Comparison of ENCODE assay signal across 8 cellular contexts in genomic region chr11:120324932-120325810, GRCh38. TPM values are rescaled to one million over a fixed set of nuclear protein-coding genes. Genes with fewer than 3 reads are reported as not detected.
DNase-seq lines count a peak whose midpoint lies in the region; ATAC-seq and TF ChIP-seq lines count a peak whose summit lies in the region.

TLCD5 (plus strand) TSS chr11:120325299; CDS start chr11:120327442, 2,143 bp downstream.

- H3K9me3 ChIP-seq in Peyer's patch (no peaks in the 10 kb centered on the region), left ventricle myocardium inferior (replicated peaks) (no peaks in the 10 kb centered on the region)

- peak; percentile 27 for DNase-seq in GDM1 (lab: John Stamatoyannopoulos, UW)
- peak in 2 of 3 donors; percentile 62 to 70 for DNase-seq in Peyer's patch
- peak; percentile 46 for DNase-seq in amniotic stem cell (lab: John Stamatoyannopoulos, UW)
- DNase-seq in left ventricle myocardium inferior, result peak; percentile 70
- peak; percentile 53 for DNase-seq in pons (ENCODE audit: low spot score)
- DNase-seq in GF-D8 (lab: John Stamatoyannopoulos, UW), result no peak

- H3K36me3 ChIP-seq in Peyer's patch (no peaks in the 10 kb centered on the region), left ventricle myocardium inferior (peaks cover 5% of the 10 kb centered on the region)

- H3K27me3 ChIP-seq in Peyer's patch (no peaks in the 10 kb centered on the region), left ventricle myocardium inferior (ENCODE audit: low read depth) (no peaks in the 10 kb centered on the region)

- H3K27ac ChIP-seq in Peyer's patch (peak within 1 kb of the TSS; percentile 59 to 83 (median 78)), left ventricle myocardium inferior (replicated peaks) (peak within 1 kb of the TSS; percentile 97)

- no peak for TF ChIP-seq POLR2A in Peyer's patch (IDR thresholded peaks at IDR 0.05)

- ATAC-seq in HG03064 (IDR thresholded peaks at IDR 0.05; ENCODE audit: low read depth, unreplicated experiment), result peak; percentile 69
- ATAC-seq in HG03571 (IDR thresholded peaks at IDR 0.05; ENCODE audit: unreplicated experiment), result no peak

- H3K4me3 ChIP-seq in Peyer's patch, result peak within 1 kb of the TSS; percentile 56 to 77 (median 68)
- H3K4me3 ChIP-seq in left ventricle myocardium inferior, result peak within 1 kb of the TSS; percentile 95

- peaks cover 0 to 30% (median 2%) of the 10 kb centered on the region in 4 donors for H3K4me1 ChIP-seq in Peyer's patch
- peaks cover 46% of the 10 kb centered on the region for H3K4me1 ChIP-seq in left ventricle myocardium inferior

- intact Hi-C loops in left ventricle myocardium inferior (cut with micrococcal nuclease), result no loop called here

- TF ChIP-seq CTCF in Peyer's patch (IDR thresholded peaks at IDR 0.05) (no peak), left ventricle myocardium inferior (IDR thresholded peaks at IDR 0.05; ENCODE audit: borderline replicate concordance) (peak; percentile 20)

RNA-seq across cellular contexts. Expression of gene TLCD5, which starts in this region (rescaled TPM):
- total RNA-seq in Peyer's patch, result 1 to 10 TPM; 1.4 to 3.1 (median 2.2) TPM
- total RNA-seq in left ventricle myocardium inferior, result 9.7 TPM
